In genomic region chr3:23202921-23203650, GRCh38 we compare ENCODE assay signal across 8 cellular contexts. TPM values are rescaled to one million over a fixed set of nuclear protein-coding genes. Genes with fewer than 3 reads are reported as not detected.
DNase-seq lines count a peak whose midpoint lies in the region; ATAC-seq and TF ChIP-seq lines count a peak whose summit lies in the region.

Gene UBE2E2, plus strand, starts transcription at chr3:23203327.

- H3K9me2 ChIP-seq in HCT116 (ENCODE audit: insufficient read depth) = no peaks in the 10 kb centered on the region
- no peaks in the 10 kb centered on the region for H3K9me2 ChIP-seq in MM.1S (replicated peaks; ENCODE audit: insufficient read depth, low read length)

- peak; percentile 63 for TF ChIP-seq POLR2A in GM15510 (IDR thresholded peaks at IDR 0.05; ENCODE audit: borderline replicate concordance, extremely low read depth, insufficient read length)
- TF ChIP-seq POLR2A in HCT116 (IDR thresholded peaks at IDR 0.05; ENCODE audit: borderline replicate concordance, extremely low read depth, insufficient read depth, insufficient read length) = no peak

- peaks cover 9% of the 10 kb centered on the region; the same call in 1 of the 2 replicates for H3K27me3 ChIP-seq in HCT116 (ENCODE audit: insufficient read depth, low read length)
- no peaks in the 10 kb centered on the region for H3K27me3 ChIP-seq in MM.1S (replicated peaks; ENCODE audit: insufficient read depth, low read length)
- no peaks in the 10 kb centered on the region for H3K27me3 ChIP-seq in WERI-Rb-1 (ENCODE audit: insufficient read depth, low read depth, severe bottlenecking)

- peak; percentile 79 for ATAC-seq in HCT116

- H3F3A ChIP-seq in MM.1S (ENCODE audit: insufficient read depth, low read length) = peaks cover 4% of the 10 kb centered on the region; the same call in 1 of the 2 replicates

- CTCF ChIA-PET in HCT116 (lab: Charles Lee) = no interaction called here

- no peak for TF ChIP-seq RAD21 in HCT116 (IDR thresholded peaks at IDR 0.05; ENCODE audit: low read depth)

- H3K4me2 ChIP-seq in HCT116 (ENCODE audit: low read length) (peak within 1 kb of the TSS; percentile 62), MM.1S (ENCODE audit: low read depth, low read length) (peak within 1 kb of the TSS; percentile 66)

- intact Hi-C loops in HCT116 (cut with micrococcal nuclease) = no loop called here

- peak within 1 kb of the TSS; percentile 56 to 59 for H3K4me3 ChIP-seq in HCT116 (replicated peaks in 1 of 2; ENCODE audit: low read depth in 1 of 2, low read length in 2 of 2)
- peak within 1 kb of the TSS; percentile 97 for H3K4me3 ChIP-seq in MM.1S (ENCODE audit: low read length)
- peak within 1 kb of the TSS; percentile 75 for H3K4me3 ChIP-seq in WERI-Rb-1 (ENCODE audit: low read depth, low read length)

- TF ChIP-seq CTCF in HCT116 (IDR thresholded peaks at IDR 0.05 in 2 of 3, conservative IDR thresholded peaks at IDR 0.05 in 1 of 3; ENCODE audit: borderline replicate concordance in 1 of 3, insufficient read depth in 1 of 3, low read depth in 2 of 3, low read length in 2 of 3) (no peak), MM.1S (IDR thresholded peaks at IDR 0.05; ENCODE audit: low read length) (no peak), WERI-Rb-1 (IDR thresholded peaks at IDR 0.05; ENCODE audit: low read depth, low read length) (no peak)

- H3K27ac ChIP-seq in HCT116 (ENCODE audit: low read depth, low read length) (peak within 1 kb of the TSS; percentile 53; the same call in 1 of the 2 replicates), MM.1S (ENCODE audit: low read length) (no peak within 1 kb of the TSS), WERI-Rb-1 (peak within 1 kb of the TSS; percentile 72)

- no peak for DNase-seq in HCT116 (ENCODE audit: low read depth, low spot score)
- DNase-seq in MM.1S = peak; percentile 79
- peak; percentile 68 for DNase-seq in WERI-Rb-1
- DNase-seq in cerebellar cortex (ENCODE audit: low spot score) = peak; percentile 52
- DNase-seq in islet precursor cell = peak; percentile 83
- peak; percentile 22 to 37 for DNase-seq in stimulated activated CD4-positive, alpha-beta T cell treated with anti-CD3 and anti-CD28 coated beads, Interleukin-12 subunit alpha, Interleukin-12 subunit beta, amount 100 ng/mL, for 24 hours (ENCODE audit: low read depth in 2 of 2)
- no peak for DNase-seq in DMS79 treated with DMSO at 0.1 percent for 48 hours (lab: John Stamatoyannopoulos, UW)

- H3K9ac ChIP-seq in HCT116 (ENCODE audit: low read length) = peak within 1 kb of the TSS; percentile 63
- peak within 1 kb of the TSS; percentile 80 for H3K9ac ChIP-seq in MM.1S (ENCODE audit: low read length)

- no peaks in the 10 kb centered on the region; a peak in 2 of 4 replicates for H3K4me1 ChIP-seq in HCT116 (ENCODE audit: control insufficient read depth in 1 of 2, insufficient read depth in 2 of 2, low read length in 2 of 2)
- peaks cover 8% of the 10 kb centered on the region for H3K4me1 ChIP-seq in MM.1S (ENCODE audit: low read length)

- BruUV-seq in HCT116 (replicated peaks; lab: Mats Ljungman, UMichigan) = no TSS peak

- POLR2A ChIA-PET in HCT116 (lab: Charles Lee) = no interaction called here

- H4K20me1 ChIP-seq in HCT116 (ENCODE audit: insufficient read depth) = no peaks in the 10 kb centered on the region
- H4K20me1 ChIP-seq in MM.1S (ENCODE audit: insufficient read depth, low read length) = no peaks in the 10 kb centered on the region

- H3K9me3 ChIP-seq in HCT116 (ENCODE audit: control insufficient read depth in 1 of 2, insufficient read depth in 1 of 2, low read depth in 1 of 2, low read length in 2 of 2) = no peaks in the 10 kb centered on the region
- no peaks in the 10 kb centered on the region for H3K9me3 ChIP-seq in MM.1S (replicated peaks; ENCODE audit: insufficient read depth, low read length)
- no peaks in the 10 kb centered on the region for H3K9me3 ChIP-seq in WERI-Rb-1 (ENCODE audit: severe bottlenecking)

- H3K36me3 ChIP-seq in HCT116 (ENCODE audit: control insufficient read depth in 1 of 2, insufficient read depth in 2 of 2, low read length in 2 of 2) (no peaks in the 10 kb centered on the region), MM.1S (replicated peaks; ENCODE audit: insufficient read depth, low read length) (no peaks in the 10 kb centered on the region), WERI-Rb-1 (no peaks in the 10 kb centered on the region; the same call in 1 of the 2 replicates)

- H3K79me2 ChIP-seq in HCT116 (ENCODE audit: insufficient read depth, low read length) (peaks cover 31% of the 10 kb centered on the region), MM.1S (ENCODE audit: low read length) (peaks cover 47% of the 10 kb centered on the region)

- H2AFZ ChIP-seq in HCT116 (ENCODE audit: low read depth, low read length, poor library complexity, severe bottlenecking) (no peak within 1 kb of the TSS), MM.1S (ENCODE audit: low read length) (peak within 1 kb of the TSS; percentile 86)

- RAD21 ChIA-PET in HCT116 (lab: Charles Lee; ENCODE audit: low non-redundant PET in 1 of 2, low total read pairs in 2 of 2, uncharacterized antibody in 2 of 2, unreplicated experiment in 2 of 2) = no interaction called here

TF ChIP-seq in HCT116, 20 proteins besides CTCF, POLR2A, EP300 and RAD21:
- TF ChIP-seq POLR2AphosphoS5 (IDR thresholded peaks at IDR 0.05; ENCODE audit: low read depth, low read length) (peak; percentile 62), FOSL1 (IDR thresholded peaks at IDR 0.05; ENCODE audit: low read depth) (no peak)
TF ChIP-seq in HCT116: peak in this region for 1.

RNA-seq across cellular contexts. Expression of gene UBE2E2, which starts in this region (rescaled TPM):
- 21.4 TPM for total RNA-seq in HCT116 (2021; ENCODE audit: unreplicated experiment)
- polyA plus RNA-seq in HCT116 (2012) = 9.8 and 12.6 TPM in 2 replicates

Comparison
In these comparisons a context has a peak if more than half of its experiments do, and no peak if none do; other contexts are left out.
1. DNase-seq: peak in MM.1S (single experiment), WERI-Rb-1 (single experiment), cerebellar cortex (single experiment), islet precursor cell (single experiment) and stimulated activated CD4-positive, alpha-beta T cell treated with anti-CD3 and anti-CD28 coated beads, Interleukin-12 subunit alpha, Interleukin-12 subunit beta, amount 100 ng/mL, for 24 hours (2 of 2); none in HCT116 (single experiment) and DMS79 treated with DMSO at 0.1 percent for 48 hours (single experiment).
2. Peak in every context shown above with its lines, with median percentiles within 50 percentile points of each other: H3K4me3 ChIP-seq.